26 cellular contexts compared by ENCODE assay signal in the genomic region with DNA sequence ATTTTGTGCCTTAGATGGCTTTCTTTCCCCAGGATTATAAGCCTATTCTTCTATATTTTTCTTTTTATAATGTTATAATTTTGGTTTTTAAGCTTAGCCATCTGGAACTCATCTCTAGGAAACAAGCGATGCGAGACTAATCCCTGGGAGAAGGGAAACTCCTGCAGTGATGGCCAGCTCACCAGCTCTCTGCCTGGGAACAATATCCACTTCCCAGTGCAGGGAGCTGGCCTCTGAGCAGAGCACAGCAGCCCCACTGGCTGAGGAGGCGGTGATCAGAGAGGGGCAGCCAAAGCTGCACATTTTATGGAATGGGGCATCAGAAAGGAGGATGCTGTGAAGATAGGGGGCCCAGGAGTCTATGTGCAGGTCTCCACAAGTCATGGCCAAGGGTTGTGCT.
DNase-seq lines count a peak whose midpoint lies in the region; ATAC-seq and TF ChIP-seq lines count a peak whose summit lies in the region.
"Had no signal": no experiment of that assay in that cellular context is flagged by ENCODE, and none has a peak within 500 bp of the region (broad histone marks: within the 10 kb centered on the region; RNA-seq: fewer than 3 reads in every experiment).

No MANE protein-coding gene starts in this region.

- H3K27ac ChIP-seq in A673 (ENCODE audit: low read depth, low read length, poor library complexity, severe bottlenecking) = peak overlapping the region; percentile 61
- peak overlapping the region; percentile 67 for H3K27ac ChIP-seq in mesodermal cell (ENCODE audit: low read depth, low read length, severe bottlenecking)
- no peak overlapping the region for H3K27ac ChIP-seq in suprapubic skin
- H3K27ac ChIP-seq: ascending aorta; BLaER1 treated with 17β-estradiol and CSF1 and Interleukin-3, amounts not matched to agents 10 nM and 100 nM; prostate gland; upper lobe of right lung had no signal

- intact Hi-C loops in A673 (cut with micrococcal nuclease; ENCODE audit: unreplicated experiment) = no loop called here

- no peaks in the 10 kb centered on the region for H3K27me3 ChIP-seq in A673 (replicated peaks; ENCODE audit: insufficient read depth, low read depth, low read length, poor library complexity)
- no peaks in the 10 kb centered on the region for H3K27me3 ChIP-seq in suprapubic skin
- H3K27me3 ChIP-seq: ascending aorta; BLaER1 treated with 17β-estradiol and CSF1 and Interleukin-3, amounts not matched to agents 10 nM and 100 nM; upper lobe of right lung had no signal

- TF ChIP-seq EP300 in suprapubic skin (IDR thresholded peaks at IDR 0.05) = no peak

- 82% methylated on average over 3 of the region's 3 CpGs; no CpG with 5 or more reads in 1 of the 2 experiments for WGBS in mesodermal cell (ENCODE audit: insufficient coverage in 2 of 2), 2 experiments
- WGBS in suprapubic skin = 79% methylated on average over 3 of the region's 3 CpGs

- H3K4me3 ChIP-seq in A673 (ENCODE audit: low read depth, low read length, poor library complexity, severe bottlenecking) (no peak overlapping the region), mesodermal cell (ENCODE audit: extremely low read depth, insufficient read depth, low read length, poor library complexity, severe bottlenecking) (no peak overlapping the region), suprapubic skin (no peak overlapping the region)
- H3K4me3 ChIP-seq: ascending aorta; BLaER1 treated with 17β-estradiol and CSF1 and Interleukin-3, amounts not matched to agents 10 nM and 100 nM; prostate gland; upper lobe of right lung had no signal

- TF ChIP-seq POLR2A in suprapubic skin (IDR thresholded peaks at IDR 0.05) = no peak

- POLR2A ChIA-PET in A673 (lab: Charles Lee; ENCODE audit: low non-redundant PET) = no interaction called here

- no peak for ATAC-seq in HG03025 (IDR thresholded peaks at IDR 0.05; ENCODE audit: low FRiP score, unreplicated experiment)
- ATAC-seq: activated T-cell treated with anti-CD3 and anti-CD28 coated beads, Interleukin-2, amount 50 U/mL, for 4 hours; HCT116; natural killer cell; stimulated activated naive CD8-positive, alpha-beta T cell treated with anti-CD3 and anti-CD28 coated beads, Interleukin-15, amount 100 ng/mL, for 72 hours; upper lobe of right lung had no signal

- no TSS peak for BruUV-seq in A673 (replicated peaks; lab: Mats Ljungman, UMichigan)

- no peak for TF ChIP-seq CTCF in A673 (conservative IDR thresholded peaks at IDR 0.05; ENCODE audit: low read depth, low read length)
- TF ChIP-seq CTCF in suprapubic skin (IDR thresholded peaks at IDR 0.05) = no peak

- CTCF ChIA-PET in A673 (lab: Charles Lee) = no interaction called here

- no peaks in the 10 kb centered on the region for H3K36me3 ChIP-seq in A673 (ENCODE audit: insufficient read depth, low read length, poor library complexity, severe bottlenecking)
- peaks cover 61% of the 10 kb centered on the region for H3K36me3 ChIP-seq in mesodermal cell (ENCODE audit: control insufficient read depth, insufficient read depth, low read length)
- no peaks in the 10 kb centered on the region for H3K36me3 ChIP-seq in suprapubic skin
- H3K36me3 ChIP-seq: ascending aorta, prostate gland, upper lobe of right lung had no signal

- DNase-seq in A673 (ENCODE audit: low spot score) = peak; percentile 80
- DNase-seq in NCI-H82 treated with DMSO at 0.1 percent for 48 hours (lab: John Stamatoyannopoulos, UW; ENCODE audit: unreplicated experiment) = peak; percentile 68
- DNase-seq in dedifferentiated amniotic fluid mesenchymal stem cell (ENCODE audit: extremely low spot score) = peak; percentile 64
- DNase-seq in NCI-H345 (lab: John Stamatoyannopoulos, UW) = no peak
- DNase-seq in suprapubic skin (ENCODE audit: low spot score in 2 of 2) = no peak
- no peak for DNase-seq in DMS53 (lab: John Stamatoyannopoulos, UW)
- DNase-seq: activated CD4-positive, CD25-positive, alpha-beta regulatory T cell treated with anti-CD3 and anti-CD28 coated beads, Interleukin-2, amount 50 U/mL, for 72 hours; activated naive CD4-positive, alpha-beta T cell treated with Interleukin-2 at 50 U/mL for 16 hours; activated T-cell treated with anti-CD3 and anti-CD28 coated beads, Interleukin-2, amount 50 U/mL, for 4 hours; foreskin melanocyte; mammary epithelial cell; natural killer cell; NCI-H1048; NCI-H2029 treated with DMSO at 0.1 percent for 48 hours; SK-N-SH; small intestine; stimulated activated CD4-positive, alpha-beta T cell treated with anti-CD3 and anti-CD28 coated beads, Interleukin-4, amount 100 ng/mL, for 24 hours; stimulated activated naive CD8-positive, alpha-beta T cell treated with anti-CD3 and anti-CD28 coated beads, Interleukin-15, amount 100 ng/mL, for 72 hours; T1000; upper lobe of right lung had no signal

- H3K4me1 ChIP-seq in A673 (ENCODE audit: insufficient read depth, low read length, poor library complexity, severe bottlenecking) (peaks cover 23% of the 10 kb centered on the region), mesodermal cell (ENCODE audit: control insufficient read depth, insufficient read depth, low read length, poor library complexity, severe bottlenecking) (no peaks in the 10 kb centered on the region), suprapubic skin (no peaks in the 10 kb centered on the region)
- H3K4me1 ChIP-seq: prostate gland, upper lobe of right lung had no signal

- H3K9me3 ChIP-seq in A673 (ENCODE audit: low read depth, low read length, poor library complexity, severe bottlenecking) = no peaks in the 10 kb centered on the region
- no peaks in the 10 kb centered on the region for H3K9me3 ChIP-seq in mesodermal cell (ENCODE audit: control insufficient read depth, low read length)
- H3K9me3 ChIP-seq in suprapubic skin = no peaks in the 10 kb centered on the region
- H3K9me3 ChIP-seq: ascending aorta, prostate gland, SK-N-SH, upper lobe of right lung had no signal

Comparison
In these comparisons a context has a peak if more than half of its experiments do, and no peak if none do; other contexts are left out.
1. DNase-seq: peak in A673 (single experiment), NCI-H82 treated with DMSO at 0.1 percent for 48 hours (single experiment) and dedifferentiated amniotic fluid mesenchymal stem cell (single experiment); none in NCI-H345 (single experiment), suprapubic skin (0 of 2) and DMS53 (single experiment).